In genomic region chr12:54372113-54372806, GRCh38 we compare ENCODE assay signal across 14 cellular contexts. TPM values are rescaled to one million over a fixed set of nuclear protein-coding genes. Genes with fewer than 3 reads are reported as not detected.
DNase-seq lines count a peak whose midpoint lies in the region; ATAC-seq, FAIRE-seq and TF ChIP-seq lines count a peak whose summit lies in the region.
"Had no signal": no experiment of that assay in that cellular context is flagged by ENCODE, and none has a peak within 500 bp of the region (broad histone marks: within the 10 kb centered on the region; RNA-seq: fewer than 3 reads in every experiment).

No MANE protein-coding gene starts in this region.

- POLR2A ChIA-PET in RWPE1 (lab: Yijun Ruan, JAX; ENCODE audit: low non-redundant PET): no interaction called here
- POLR2A ChIA-PET in CD8-positive, alpha-beta T cell (lab: Charles Lee): no interaction called here

- H3K9me3 Mint-ChIP-seq in CD8-positive, alpha-beta T cell: no peaks in the 10 kb centered on the region
- H3K9me3 Mint-ChIP-seq: activated T-helper 1 cell treated with anti-CD3 and anti-CD28 coated beads, Interleukin-12 subunit alpha, Interleukin-12 subunit beta, Interleukin-2, Interleukin-4 antibody, amounts not matched to agents 30 ng/mL and 10 ng/mL and 1 ng/mL, durations not matched to agents 14 hours and 24 hours and 36 hours had no signal

- no peaks in the 10 kb centered on the region for H3K27me3 Mint-ChIP-seq in CD8-positive, alpha-beta T cell (ENCODE audit: low read depth)

- H3K4me1 ChIP-seq in gastroesophageal sphincter (peaks cover 0 to 81% (median 55%) of the 10 kb centered on the region in 3 donors), stomach (peaks cover 29 to 87% (median 56%) of the 10 kb centered on the region in 4 donors)
- peaks cover 19% of the 10 kb centered on the region for H3K4me1 ChIP-seq in CD8-positive, alpha-beta T cell (ENCODE audit: insufficient read depth, low read length)

- 34 to 50% methylated on average over 1 to 5 of the region's 8 CpGs for WGBS in gastroesophageal sphincter (ENCODE audit: low coverage in 1 of 2), 2 donors
- 50 to 60% (median 54%) methylated on average over 8 of the region's 8 CpGs for WGBS in stomach, 5 donors

- H3K4me3 ChIP-seq in gastroesophageal sphincter (no peak overlapping the region), stomach (no peak overlapping the region)
- no peak overlapping the region for H3K4me3 ChIP-seq in CD8-positive, alpha-beta T cell (ENCODE audit: low read depth, low read length)
- H3K4me3 ChIP-seq: K562 had no signal

- H3K36me3 ChIP-seq in gastroesophageal sphincter (no peaks in the 10 kb centered on the region), stomach (peaks cover 0 to 7% (median 0%) of the 10 kb centered on the region in 4 donors)
- H3K36me3 ChIP-seq in CD8-positive, alpha-beta T cell (ENCODE audit: insufficient read depth, low read length): no peaks in the 10 kb centered on the region

- H3K4me3 Mint-ChIP-seq in CD8-positive, alpha-beta T cell: no peak overlapping the region
- H3K4me3 Mint-ChIP-seq: activated T-helper 1 cell treated with anti-CD3 and anti-CD28 coated beads, Interleukin-12 subunit alpha, Interleukin-12 subunit beta, Interleukin-2, Interleukin-4 antibody, amounts not matched to agents 30 ng/mL and 10 ng/mL and 1 ng/mL, durations not matched to agents 14 hours and 24 hours and 36 hours had no signal

- H3K36me3 Mint-ChIP-seq in CD8-positive, alpha-beta T cell: no peaks in the 10 kb centered on the region

- TF ChIP-seq POLR2A in gastroesophageal sphincter (IDR thresholded peaks at IDR 0.05): no peak
- no peak for TF ChIP-seq POLR2A in stomach (IDR thresholded peaks at IDR 0.05)

- TF ChIP-seq EP300 in gastroesophageal sphincter (IDR thresholded peaks at IDR 0.05): no peak
- no peak for TF ChIP-seq EP300 in stomach (IDR thresholded peaks at IDR 0.05)

- ATAC-seq in gastroesophageal sphincter: no peak
- no peak for ATAC-seq in CD8-positive, alpha-beta T cell
- ATAC-seq: foreskin keratinocyte, K562, Panc1 had no signal

- CTCF ChIA-PET in RWPE1 (lab: Yijun Ruan, JAX): interaction anchor here (0.9 to 1.2 kb wide), 2 partner anchors 27 kb away, joined by 3 read pairs; no protein-coding TSS in a partner anchor
- CTCF ChIA-PET in CD8-positive, alpha-beta T cell (lab: Charles Lee): interaction anchor here (1.1 to 3.4 kb wide), 9 partner anchors 8 to 158 kb away, joined by 3 to 19 read pairs (median 7); no protein-coding TSS in a partner anchor

- peaks cover 24% of the 10 kb centered on the region for H3K4me1 Mint-ChIP-seq in CD8-positive, alpha-beta T cell (ENCODE audit: low read depth)

- H3K27ac ChIP-seq in RWPE1 (peak overlapping the region; percentile 86), gastroesophageal sphincter (peak overlapping the region in 3 of 4 donors; percentile 72 to 84 (median 76)), stomach (peak overlapping the region in 4 of 5 donors; percentile 41 to 76 (median 71))
- H3K27ac ChIP-seq in CD8-positive, alpha-beta T cell (ENCODE audit: low read depth, low read length): no peak overlapping the region
- H3K27ac ChIP-seq: foreskin keratinocyte had no signal

- no peaks in the 10 kb centered on the region for H3K27me3 ChIP-seq in gastroesophageal sphincter
- peaks cover 0 to 6% (median 0%) of the 10 kb centered on the region in 3 donors for H3K27me3 ChIP-seq in stomach
- no peaks in the 10 kb centered on the region for H3K27me3 ChIP-seq in CD8-positive, alpha-beta T cell (ENCODE audit: insufficient read depth, low read length)
- H3K27me3 ChIP-seq: foreskin keratinocyte had no signal

- DNase-seq in NCI-H510A treated with DMSO at 0.1 percent for 48 hours (lab: John Stamatoyannopoulos, UW): peak; percentile 30
- no peak for DNase-seq in NCI-H510A (lab: John Stamatoyannopoulos, UW)
- DNase-seq in RWPE1 (ENCODE audit: low spot score): no peak
- no peak for DNase-seq in stomach
- no peak for DNase-seq in CD8-positive, alpha-beta T cell
- DNase-seq in HTR-8/SVneo (ENCODE audit: insufficient read length, low spot score): no peak
- no peak for DNase-seq in GM03348 (ENCODE audit: low spot score)
- DNase-seq: ACHN, foreskin keratinocyte had no signal

- TF ChIP-seq CTCF in RWPE1 (conservative IDR thresholded peaks at IDR 0.05; ENCODE audit: low read depth) (no peak), gastroesophageal sphincter (IDR thresholded peaks at IDR 0.05) (no peak), stomach (IDR thresholded peaks at IDR 0.05) (no peak)
- no peak for TF ChIP-seq CTCF in CD8-positive, alpha-beta T cell (IDR thresholded peaks at IDR 0.05)

- no peak for FAIRE-seq in HTR-8/SVneo (lab: Jason Lieb, UNC)
- FAIRE-seq: colon, K562 had no signal

- H3K27ac Mint-ChIP-seq in CD8-positive, alpha-beta T cell: no peak overlapping the region
- H3K27ac Mint-ChIP-seq: activated T-helper 1 cell treated with anti-CD3 and anti-CD28 coated beads, Interleukin-12 subunit alpha, Interleukin-12 subunit beta, Interleukin-2, Interleukin-4 antibody, amounts not matched to agents 30 ng/mL and 10 ng/mL and 1 ng/mL, durations not matched to agents 14 hours and 24 hours and 36 hours had no signal

- H3K9me3 ChIP-seq in gastroesophageal sphincter (no peaks in the 10 kb centered on the region), stomach (no peaks in the 10 kb centered on the region)
- H3K9me3 ChIP-seq in CD8-positive, alpha-beta T cell (ENCODE audit: low read length): no peaks in the 10 kb centered on the region

- intact Hi-C loops in stomach (cut with DNase I; ENCODE audit: low total_unique reads): no loop called here
- intact Hi-C loops in CD8-positive, alpha-beta T cell (cut with DNase I, micrococcal nuclease): loop anchor here in 1 of 2 experiments (10.0 kb wide), 1 partner anchor 387 kb away; the partner anchor contains the start of gene HOXC10

RNA-seq across cellular contexts. Expression of gene GPR84, which starts 8.0 kb away (rescaled TPM):
- total RNA-seq in gastroesophageal sphincter (under 1 TPM in 1 of 4 donors, not detected in 3; 0.54 TPM), stomach (not detected)
- 1 to 10 TPM in 1 of 3 donors, under 1 TPM in 2; 0.46 to 1.4 (median 0.50) TPM for polyA plus RNA-seq in stomach
- total RNA-seq in CD8-positive, alpha-beta T cell: not detected

RNA-seq across cellular contexts. Expression of gene ZNF385A, which starts 12.3 kb away (rescaled TPM):
- total RNA-seq in gastroesophageal sphincter (10 to 100 TPM in 3 of 4 donors, 1 to 10 TPM in 1; 7.5 to 28.0 (median 19.5) TPM), stomach (10 to 100 TPM in 1 of 5 donors, 1 to 10 TPM in 4; 1.2 to 35.7 (median 2.6) TPM)
- 10 to 100 TPM; 16.9 to 35.1 (median 17.6) TPM for polyA plus RNA-seq in stomach
- total RNA-seq in CD8-positive, alpha-beta T cell: 1 to 10 TPM; 2.1 TPM

RNA-seq across cellular contexts. Expression of gene ITGA5, which starts 46.8 kb away (rescaled TPM):
- total RNA-seq in gastroesophageal sphincter (100 to 1,000 TPM; 141 to 908 (median 220) TPM), stomach (100 to 1,000 TPM in 2 of 5 donors, 10 to 100 TPM in 3; 53.7 to 182 (median 88.8) TPM)
- 100 to 1,000 TPM in 1 of 3 donors, 10 to 100 TPM in 2; 29.3 to 102 (median 33.2) TPM for polyA plus RNA-seq in stomach
- total RNA-seq in CD8-positive, alpha-beta T cell: 100 to 1,000 TPM; 115 to 125 TPM

RNA-seq across cellular contexts. Expression of gene COPZ1, which starts 47.3 kb away (rescaled TPM):
- total RNA-seq in gastroesophageal sphincter (100 to 1,000 TPM in 1 of 4 donors, 10 to 100 TPM in 3; 47.0 to 138 (median 57.5) TPM), stomach (10 to 100 TPM; 14.6 to 91.6 (median 42.4) TPM)
- 100 to 1,000 TPM in 2 of 3 donors, 10 to 100 TPM in 1; 92.4 to 133 (median 108) TPM for polyA plus RNA-seq in stomach
- total RNA-seq in CD8-positive, alpha-beta T cell: 10 to 100 TPM; 24.1 to 25.2 TPM
